9 cellular contexts compared by ENCODE assay signal in the genomic region with DNA sequence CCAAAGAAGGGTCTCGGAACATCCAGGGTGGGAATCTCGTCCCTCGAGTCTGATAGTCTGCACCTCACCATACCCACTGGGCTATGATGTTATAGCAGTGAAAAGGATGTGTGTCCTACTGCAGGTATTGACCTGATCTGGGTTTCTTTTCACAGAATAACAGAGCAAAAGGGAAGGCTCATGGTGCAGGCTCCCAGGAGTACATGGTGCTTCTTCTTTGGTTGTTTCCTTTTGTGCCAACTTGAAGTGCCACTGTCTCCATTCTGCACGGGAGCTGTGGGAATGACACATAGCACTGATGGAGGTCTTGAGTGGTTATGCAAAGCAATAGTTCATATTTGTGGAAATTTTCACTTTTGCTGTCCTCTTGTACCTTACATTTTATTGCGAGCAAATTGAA.
"Had no signal": no experiment of that assay in that cellular context is flagged by ENCODE, and none has a peak within 500 bp of the region (broad histone marks: within the 10 kb centered on the region; RNA-seq: fewer than 3 reads in every experiment).

No MANE protein-coding gene starts in this region.

- H3K4me3 ChIP-seq: GM23248, HAP-1, K562 had no signal

- H2AFZ ChIP-seq: GM23248 had no signal

- H3K9ac ChIP-seq: GM23248 had no signal

- H3K9me3 ChIP-seq: HAP-1 had no signal

- H3K9me3 Mint-ChIP-seq: HFFc6 had no signal

- H3K4me3 Mint-ChIP-seq: HFFc6 had no signal

- DNase-seq: GM23248, GOT3, H7, HFFc6, IMR-90 had no signal

- H3K27ac Mint-ChIP-seq: HFFc6 had no signal

- H3K27ac ChIP-seq: GM23248, HL-60 had no signal

- H3K4me1 ChIP-seq: HAP-1 had no signal

- ATAC-seq: HCT116, K562 had no signal
